In the genomic region with DNA sequence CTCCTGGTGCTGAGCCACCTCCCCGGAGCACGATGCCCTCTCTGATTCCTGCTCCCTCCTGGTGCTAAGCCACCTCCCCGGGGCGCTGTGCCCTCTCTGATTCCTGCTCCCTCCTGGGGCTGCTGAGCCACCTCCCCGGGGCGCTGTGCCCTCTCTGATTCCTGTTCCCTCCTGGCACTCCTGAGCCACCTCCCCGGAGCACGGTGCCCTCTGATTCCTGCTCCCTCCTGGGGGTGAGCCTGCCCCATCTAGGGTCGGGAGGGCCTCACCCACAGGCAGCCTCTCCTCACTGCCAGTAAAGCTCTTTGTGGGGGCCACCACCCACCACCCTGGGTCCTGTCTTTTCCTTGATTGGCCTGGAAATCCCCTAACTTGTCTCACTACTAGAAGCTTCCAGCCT, we compare ENCODE assay signal across 25 cellular contexts.
DNase-seq lines count a peak whose midpoint lies in the region; ATAC-seq and TF ChIP-seq lines count a peak whose summit lies in the region.
"Had no signal": no experiment of that assay in that cellular context is flagged by ENCODE, and none has a peak within 500 bp of the region (broad histone marks: within the 10 kb centered on the region; RNA-seq: fewer than 3 reads in every experiment).

No MANE protein-coding gene starts in this region.

- no peak for DNase-seq in activated naive CD4-positive, alpha-beta T cell treated with anti-CD3 and anti-CD28 coated beads, Interleukin-2, amount 10 ng/mL, durations not matched to agents 7 days and 5 days
- no peak for DNase-seq in activated naive CD4-positive, alpha-beta T cell treated with anti-CD3 and anti-CD28 coated beads, Interleukin-2, amount 50 U/mL, for 16 hours
- DNase-seq in H7 (peak; percentile 51), lower lobe of right lung (peak; percentile 37), posterior vena cava (ENCODE audit: low spot score) (peak; percentile 65), AG08395 (ENCODE audit: low spot score) (no peak), 8988T (no peak), Calu3 (no peak)
- DNase-seq: AML-193; CD4-positive, alpha-beta T cell; DMS79; GF-D8; GOT3; Karpas-422; NCI-H1092; NCI-H1417 treated with DMSO at 0.1 percent for 48 hours; NCI-H1694 treated with DMSO at 0.1 percent for 48 hours; NCI-H2081; NCI-H2227 treated with DMSO at 0.1 percent for 48 hours; NCI-H510A; NCI-H69; RPMI8226; SHP77 had no signal

- intact Hi-C loops in lower lobe of right lung (cut with DNase I) (no loop called here), posterior vena cava (cut with DNase I) (no loop called here), Calu3 (cut with micrococcal nuclease; ENCODE audit: unreplicated experiment) (loop anchor here (5.0 kb wide), 1 partner anchor 69 kb away; no protein-coding TSS in a partner anchor)

- H3K4me3 ChIP-seq in H7 (ENCODE audit: insufficient read depth, low read depth, low read length) = no peak overlapping the region
- H3K4me3 ChIP-seq in lower lobe of right lung = no peak overlapping the region
- H3K4me3 ChIP-seq: BLaER1 treated with 17β-estradiol and CSF1 and Interleukin-3, amounts not matched to agents 10 nM and 100 nM had no signal

- peak overlapping the region; percentile 14 for H3K27ac Mint-ChIP-seq in activated naive CD4-positive, alpha-beta T cell treated with anti-CD3 and anti-CD28 coated beads, Interleukin-2, amount 10 ng/mL, durations not matched to agents 7 days and 5 days
- no peak overlapping the region for H3K27ac Mint-ChIP-seq in Calu3 (ENCODE audit: unreplicated experiment)
- H3K27ac Mint-ChIP-seq: CD4-positive, alpha-beta T cell had no signal

- ATAC-seq in lower lobe of right lung = no peak
- ATAC-seq: HCT116 had no signal

- no peaks in the 10 kb centered on the region for H3K4me1 ChIP-seq in lower lobe of right lung

- TF ChIP-seq CTCF in lower lobe of right lung (IDR thresholded peaks at IDR 0.05) (no peak), Calu3 (IDR thresholded peaks at IDR 0.05; ENCODE audit: unreplicated experiment) (no peak)

- no peak overlapping the region for H3K27ac ChIP-seq in lower lobe of right lung
- H3K27ac ChIP-seq: BLaER1 treated with 17β-estradiol and CSF1 and Interleukin-3, amounts not matched to agents 10 nM and 100 nM had no signal

- H3K9me3 Mint-ChIP-seq in activated naive CD4-positive, alpha-beta T cell treated with anti-CD3 and anti-CD28 coated beads, Interleukin-2, amount 10 ng/mL, durations not matched to agents 7 days and 5 days = no peaks in the 10 kb centered on the region
- H3K9me3 Mint-ChIP-seq in Calu3 (ENCODE audit: low read depth, unreplicated experiment) = no peaks in the 10 kb centered on the region
- H3K9me3 Mint-ChIP-seq: CD4-positive, alpha-beta T cell had no signal

- CTCF ChIA-PET in activated naive CD4-positive, alpha-beta T cell treated with anti-CD3 and anti-CD28 coated beads, Interleukin-2, amount 10 ng/mL, durations not matched to agents 7 days and 5 days (lab: Charles Lee) = no interaction called here
- CTCF ChIA-PET in Calu3 (lab: Charles Lee) = no interaction called here

- H3K27me3 ChIP-seq in H7 (ENCODE audit: control insufficient read depth, insufficient read depth, low read length) (peaks cover 21% of the 10 kb centered on the region), lower lobe of right lung (ENCODE audit: low read depth) (peaks cover 60% of the 10 kb centered on the region)

- H3K36me3 ChIP-seq in H7 (replicated peaks; ENCODE audit: control insufficient read depth, insufficient read depth, low read length) (no peaks in the 10 kb centered on the region), lower lobe of right lung (no peaks in the 10 kb centered on the region)
- H3K36me3 ChIP-seq: BLaER1 treated with 17β-estradiol and CSF1 and Interleukin-3, amounts not matched to agents 10 nM and 100 nM had no signal

- H3K4me3 Mint-ChIP-seq in activated naive CD4-positive, alpha-beta T cell treated with anti-CD3 and anti-CD28 coated beads, Interleukin-2, amount 10 ng/mL, durations not matched to agents 7 days and 5 days = no peak overlapping the region
- no peak overlapping the region for H3K4me3 Mint-ChIP-seq in Calu3 (ENCODE audit: low read depth, unreplicated experiment)
- H3K4me3 Mint-ChIP-seq: CD4-positive, alpha-beta T cell had no signal

- H3K4me1 Mint-ChIP-seq in activated naive CD4-positive, alpha-beta T cell treated with anti-CD3 and anti-CD28 coated beads, Interleukin-2, amount 10 ng/mL, durations not matched to agents 7 days and 5 days = no peaks in the 10 kb centered on the region
- H3K4me1 Mint-ChIP-seq in Calu3 (ENCODE audit: low read depth, unreplicated experiment) = no peaks in the 10 kb centered on the region

- no peaks in the 10 kb centered on the region for H3K36me3 Mint-ChIP-seq in activated naive CD4-positive, alpha-beta T cell treated with anti-CD3 and anti-CD28 coated beads, Interleukin-2, amount 10 ng/mL, durations not matched to agents 7 days and 5 days
- H3K36me3 Mint-ChIP-seq in Calu3 (ENCODE audit: insufficient read depth, unreplicated experiment) = no peaks in the 10 kb centered on the region

- no TSS peak for BruUV-seq in Calu3 (replicated peaks; lab: Mats Ljungman, UMichigan)

- H3K27me3 Mint-ChIP-seq in activated naive CD4-positive, alpha-beta T cell treated with anti-CD3 and anti-CD28 coated beads, Interleukin-2, amount 10 ng/mL, durations not matched to agents 7 days and 5 days = no peaks in the 10 kb centered on the region
- peaks cover 74% of the 10 kb centered on the region for H3K27me3 Mint-ChIP-seq in Calu3 (ENCODE audit: unreplicated experiment)

- H3K9me3 ChIP-seq in lower lobe of right lung = no peaks in the 10 kb centered on the region
- H3K9me3 ChIP-seq: BLaER1 treated with 17β-estradiol and CSF1 and Interleukin-3, amounts not matched to agents 10 nM and 100 nM had no signal

Comparison
In these comparisons a context has a peak if more than half of its experiments do, and no peak if none do; other contexts are left out.
1. DNase-seq: peak in H7 (single experiment), lower lobe of right lung (single experiment) and posterior vena cava (single experiment); none in activated naive CD4-positive, alpha-beta T cell treated with anti-CD3 and anti-CD28 coated beads, Interleukin-2, amount 10 ng/mL, durations not matched to agents 7 days and 5 days (single experiment), activated naive CD4-positive, alpha-beta T cell treated with anti-CD3 and anti-CD28 coated beads, Interleukin-2, amount 50 U/mL, for 16 hours (single experiment), AG08395 (single experiment), 8988T (single experiment) and Calu3 (single experiment).